Comparison of ENCODE assay signal across 19 cellular contexts in the genomic region with DNA sequence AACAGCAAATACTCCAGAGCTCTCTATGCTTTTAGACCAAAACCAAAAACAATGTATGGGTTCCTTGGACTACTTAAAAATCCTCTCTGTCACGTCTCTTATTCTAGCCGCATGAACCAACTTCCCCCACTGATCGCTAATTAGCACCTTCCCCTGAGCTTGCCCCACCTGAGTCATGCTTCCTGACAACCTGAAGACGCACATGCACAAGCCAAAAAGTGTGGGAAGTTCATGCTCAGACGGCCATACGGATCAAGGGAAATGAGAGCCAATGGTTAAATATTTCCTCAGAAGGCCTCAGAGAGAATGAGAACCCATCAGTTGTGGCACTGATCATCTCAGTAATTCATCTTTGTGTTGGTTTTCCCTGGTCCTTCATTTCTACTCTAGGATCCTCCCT.
DNase-seq lines count a peak whose midpoint lies in the region; ATAC-seq, FAIRE-seq and TF ChIP-seq lines count a peak whose summit lies in the region.
"Had no signal": no experiment of that assay in that cellular context is flagged by ENCODE, and none has a peak within 500 bp of the region (broad histone marks: within the 10 kb centered on the region; RNA-seq: fewer than 3 reads in every experiment).

No MANE protein-coding gene starts in this region.

- H2AK5ac ChIP-seq in H9 (ENCODE audit: insufficient read length, low read length): no peak overlapping the region

- no peak overlapping the region for H2BK12ac ChIP-seq in H9 (ENCODE audit: insufficient read length, low read depth, low read length)

- H3K9ac ChIP-seq in H9 (ENCODE audit: extremely low read depth, insufficient read length, low read length) (no peak overlapping the region), astrocyte (ENCODE audit: low read length) (peak overlapping the region; percentile 1)
- H3K9ac ChIP-seq: SK-N-SH had no signal

- H3K27me3 ChIP-seq in H9 (ENCODE audit: insufficient read depth, low read length) (no peaks in the 10 kb centered on the region), astrocyte (ENCODE audit: insufficient read depth, low read length) (no peaks in the 10 kb centered on the region), gastrocnemius medialis (no peaks in the 10 kb centered on the region), aorta (ENCODE audit: control insufficient read depth in 1 of 2, insufficient read depth in 2 of 2, low read length in 1 of 2) (no peaks in the 10 kb centered on the region)
- H3K27me3 ChIP-seq: MG63 had no signal

- peaks cover 16 to 30% of the 10 kb centered on the region in 2 experiments for H3K4me1 Mint-ChIP-seq in H9
- peaks cover 36% of the 10 kb centered on the region for H3K4me1 Mint-ChIP-seq in astrocyte (ENCODE audit: low read depth, unreplicated experiment)
- H3K4me1 Mint-ChIP-seq: CD4-positive, CD25-positive, alpha-beta regulatory T cell; T-cell had no signal

- in situ Hi-C loops in gastrocnemius medialis (cut with MboI; ENCODE audit: low sequenced_read_pairs in 4 of 4): no loop called here

- no peak overlapping the region for H2BK120ac ChIP-seq in H9 (ENCODE audit: low read depth, low read length, poor library complexity, severe bottlenecking)

- no peak overlapping the region for H3K4ac ChIP-seq in H9 (ENCODE audit: low read depth, low read length)

- no peaks in the 10 kb centered on the region for H3K79me1 ChIP-seq in H9 (ENCODE audit: insufficient read depth, low read depth, low read length, poor library complexity, severe bottlenecking)

- no peak overlapping the region for H3K4me2 ChIP-seq in H9 (ENCODE audit: insufficient read depth, insufficient read length, low read length)
- H3K4me2 ChIP-seq in astrocyte (ENCODE audit: low read length): peak overlapping the region; percentile 38
- H3K4me2 ChIP-seq: SK-N-SH had no signal

- H3K9me3 ChIP-seq in H9 (ENCODE audit: control insufficient read depth, low read depth, low read length): no peaks in the 10 kb centered on the region
- H3K9me3 ChIP-seq in astrocyte (ENCODE audit: insufficient read depth, low read depth, low read length): no peaks in the 10 kb centered on the region
- no peaks in the 10 kb centered on the region for H3K9me3 ChIP-seq in gastrocnemius medialis
- no peaks in the 10 kb centered on the region for H3K9me3 ChIP-seq in aorta (ENCODE audit: control insufficient read depth, low read length)
- H3K9me3 ChIP-seq: MG63, SK-N-SH had no signal

- intact Hi-C loops in gastrocnemius medialis (cut with DNase I; ENCODE audit: low total_unique reads) (no loop called here), aorta (cut with DNase I) (no loop called here), posterior cingulate gyrus (cut with DNase I) (no loop called here)

- H3K36me3 ChIP-seq in astrocyte (ENCODE audit: insufficient read depth, low read length): no peaks in the 10 kb centered on the region
- H3K36me3 ChIP-seq in gastrocnemius medialis: no peaks in the 10 kb centered on the region
- no peaks in the 10 kb centered on the region for H3K36me3 ChIP-seq in aorta (ENCODE audit: control insufficient read depth in 1 of 2, insufficient read depth in 2 of 2, low read length in 1 of 2)

- no peak overlapping the region for H3K4me3 Mint-ChIP-seq in H9
- no peak overlapping the region for H3K4me3 Mint-ChIP-seq in astrocyte (ENCODE audit: unreplicated experiment)
- H3K4me3 Mint-ChIP-seq: CD4-positive, CD25-positive, alpha-beta regulatory T cell; T-cell had no signal

- H4K5ac ChIP-seq in H9 (ENCODE audit: insufficient read length, low read depth, low read length): no peak overlapping the region

- H3K14ac ChIP-seq in H9 (ENCODE audit: insufficient read depth, low read length): no peak overlapping the region

- H3K56ac ChIP-seq in H9 (ENCODE audit: insufficient read length, low read depth, low read length): no peak overlapping the region

- no peak for FAIRE-seq in astrocyte (lab: Jason Lieb, UNC)

- no peaks in the 10 kb centered on the region for H4K20me1 ChIP-seq in H9 (ENCODE audit: control insufficient read depth, insufficient read depth, insufficient read length)
- H4K20me1 ChIP-seq in astrocyte (ENCODE audit: insufficient read depth, low read length): peaks cover 29% of the 10 kb centered on the region

- ATAC-seq in gastrocnemius medialis (no peak), aorta (ENCODE audit: low FRiP score) (no peak), esophagus mucosa (no peak)
- ATAC-seq: T-cell had no signal

- H4K8ac ChIP-seq in H9 (replicated peaks; ENCODE audit: insufficient read length, low read depth, low read length): no peak overlapping the region

- H2BK5ac ChIP-seq in H9 (ENCODE audit: insufficient read length, low read length): no peak overlapping the region

- H3K9me3 Mint-ChIP-seq in H9 (no peaks in the 10 kb centered on the region), astrocyte (ENCODE audit: unreplicated experiment) (no peaks in the 10 kb centered on the region)

- WGBS in H9 (ENCODE audit: extremely low coverage, insufficient read length, low lambda C conversion rate): no CpG with 5 or more reads among the region's 6 CpGs
- 95 to 96% methylated on average over 6 of the region's 6 CpGs for WGBS in aorta, 2 donors

- peak overlapping the region in 2 of 3 experiments; percentile 22 to 44; a peak in 3 of 7 replicates for H3K27ac Mint-ChIP-seq in H9
- H3K27ac Mint-ChIP-seq in astrocyte (ENCODE audit: unreplicated experiment): no peak overlapping the region
- H3K27ac Mint-ChIP-seq: CD4-positive, CD25-positive, alpha-beta regulatory T cell; T-cell had no signal

- no peak overlapping the region for H3K27ac ChIP-seq in H9 (ENCODE audit: insufficient read length, low read depth, low read length)
- H3K27ac ChIP-seq in astrocyte (ENCODE audit: low read depth, low read length): no peak overlapping the region
- peak overlapping the region; percentile 49 to 76 (median 65) for H3K27ac ChIP-seq in gastrocnemius medialis
- no peak overlapping the region for H3K27ac ChIP-seq in aorta (ENCODE audit: low read depth in 1 of 2, low read length in 2 of 2)

- H3K23me2 ChIP-seq in H9 (ENCODE audit: insufficient read length, low read depth, low read length, poor library complexity, severe bottlenecking): no peaks in the 10 kb centered on the region

- H3K79me2 ChIP-seq in H9 (ENCODE audit: insufficient read depth, low read length) (no peaks in the 10 kb centered on the region), astrocyte (ENCODE audit: insufficient read depth, low read length) (peaks cover 56% of the 10 kb centered on the region)

- H4K91ac ChIP-seq in H9 (ENCODE audit: insufficient read length, low read depth, low read length): no peak overlapping the region

- TF ChIP-seq POLR2A in gastrocnemius medialis (IDR thresholded peaks at IDR 0.05): no peak

- no peak overlapping the region for H3K18ac ChIP-seq in H9 (ENCODE audit: insufficient read length, low read depth, low read length)

- no peak overlapping the region for H2BK15ac ChIP-seq in H9 (ENCODE audit: low read depth, low read length)

- H3K36me3 Mint-ChIP-seq in H9 (ENCODE audit: insufficient read depth in 1 of 3, low read depth in 3 of 3) (no peaks in the 10 kb centered on the region; a peak in 1 of 7 replicates), astrocyte (ENCODE audit: low read depth, unreplicated experiment) (peaks cover 5% of the 10 kb centered on the region)
- H3K36me3 Mint-ChIP-seq: CD4-positive, CD25-positive, alpha-beta regulatory T cell; T-cell had no signal

- no peaks in the 10 kb centered on the region for H3K27me3 Mint-ChIP-seq in H9 (ENCODE audit: low read depth)
- no peaks in the 10 kb centered on the region for H3K27me3 Mint-ChIP-seq in astrocyte (ENCODE audit: low read depth, unreplicated experiment)
- H3K27me3 Mint-ChIP-seq: CD4-positive, CD25-positive, alpha-beta regulatory T cell; T-cell had no signal

- no peak overlapping the region for H3T11ph ChIP-seq in H9 (ENCODE audit: low read length)

- no peak overlapping the region for H3K4me3 ChIP-seq in astrocyte (ENCODE audit: insufficient read depth, low read depth, low read length)
- H3K4me3 ChIP-seq in gastrocnemius medialis: no peak overlapping the region
- H3K4me3 ChIP-seq in aorta (ENCODE audit: low read length in 2 of 2): no peak overlapping the region
- H3K4me3 ChIP-seq: MG63 had no signal

- TF ChIP-seq CTCF in H9 (conservative IDR thresholded peaks at IDR 0.05) (no peak), astrocyte (IDR thresholded peaks at IDR 0.05; ENCODE audit: insufficient read depth, low read depth, low read length) (no peak), gastrocnemius medialis (IDR thresholded peaks at IDR 0.05 in 4 of 5, conservative IDR thresholded peaks at IDR 0.05 in 1 of 5) (no peak)

- DNase-seq in H9 (no peak), astrocyte (ENCODE audit: low read depth) (no peak), kidney tubule cell (ENCODE audit: low spot score) (peak; percentile 80), gastrocnemius medialis (no peak), aorta (no peak), DMS79 treated with DMSO at 0.1 percent for 48 hours (lab: John Stamatoyannopoulos, UW) (no peak), posterior cingulate gyrus (no peak)
- DNase-seq: CD4-positive, CD25-positive, alpha-beta regulatory T cell; COR-L47; GF-D8; H7; Kasumi-1; NCI-H1048; NCI-H1436 treated with DMSO at 0.1 percent for 48 hours; NCI-H2029; SK-N-SH; T-cell had no signal

- H3K4me1 ChIP-seq in H9 (ENCODE audit: insufficient read depth, low read length): peaks cover 3% of the 10 kb centered on the region; the same call in 1 of the 2 replicates
- H3K4me1 ChIP-seq in astrocyte (ENCODE audit: insufficient read depth, low read length): peaks cover 17% of the 10 kb centered on the region
- H3K4me1 ChIP-seq in gastrocnemius medialis: peaks cover 0 to 26% of the 10 kb centered on the region in 2 donors
- H3K4me1 ChIP-seq in aorta (ENCODE audit: control insufficient read depth in 1 of 2, insufficient read depth in 2 of 2, low read length in 2 of 2): peaks cover 0 to 2% of the 10 kb centered on the region in 2 donors

- no peak overlapping the region for H2BK20ac ChIP-seq in H9 (ENCODE audit: low read depth, low read length, poor library complexity, severe bottlenecking)

- no peak overlapping the region for H3K23ac ChIP-seq in H9 (ENCODE audit: insufficient read length, low read depth, low read length)

- H2AFZ ChIP-seq in H9 (ENCODE audit: low read length) (no peak overlapping the region), astrocyte (ENCODE audit: low read depth, low read length) (no peak overlapping the region)

Comparison
In these comparisons a context has a peak if more than half of its experiments do, and no peak if none do; other contexts are left out.
1. H3K27ac ChIP-seq: peak in gastrocnemius medialis (4 of 4); none in H9 (single experiment), astrocyte (single experiment) and aorta (0 of 2).